Comparison of ENCODE assay signal across 8 cellular contexts in the genomic region with DNA sequence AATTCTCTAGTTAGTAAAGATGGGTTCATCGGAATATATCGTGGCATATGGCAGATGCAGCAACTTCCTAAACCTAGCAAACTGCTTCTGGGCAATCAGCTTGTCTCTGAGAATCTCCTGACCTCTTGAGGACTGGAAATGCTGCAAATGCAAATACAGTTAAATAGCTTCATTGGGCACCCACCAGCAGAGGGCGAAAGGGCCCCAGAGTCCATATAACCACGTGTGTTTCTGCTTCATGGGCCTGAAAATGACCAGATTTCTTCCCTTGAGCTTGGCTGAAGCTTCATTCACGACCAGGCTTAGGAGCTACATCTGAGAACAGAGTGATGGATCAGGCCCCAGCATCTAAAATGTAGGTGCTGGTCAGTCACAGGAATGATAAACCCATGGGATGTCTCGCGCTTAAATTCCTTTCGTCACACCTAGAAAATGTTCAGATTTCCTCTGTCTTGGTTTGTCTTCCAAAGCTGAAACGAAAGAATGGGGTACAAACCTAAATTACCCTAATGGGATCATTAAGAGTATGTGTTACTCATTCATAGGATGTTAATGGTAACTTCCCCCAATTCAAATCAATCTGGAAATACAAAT.
DNase-seq lines count a peak whose midpoint lies in the region; ATAC-seq and TF ChIP-seq lines count a peak whose summit lies in the region.

No MANE protein-coding gene starts in this region.

- no peak for TF ChIP-seq CTCF in CD14-positive monocyte (IDR thresholded peaks at IDR 0.05)

- DNase-seq in activated CD4-positive, alpha-beta T cell treated with anti-CD3 and anti-CD28 coated beads for 36 hours, result peak; percentile 65
- DNase-seq in activated CD4-positive, alpha-beta T cell treated with anti-CD3 and anti-CD28 coated beads for 1 hour, result no peak
- DNase-seq in NCI-H1092 treated with DMSO at 0.1 percent for 48 hours (lab: John Stamatoyannopoulos, UW) (peak; percentile 44), left cardiac atrium (peak; percentile 39), CD14-positive monocyte (ENCODE audit: low spot score) (no peak), epidermal melanocyte (ENCODE audit: insufficient read length, low spot score) (no peak)
- DNase-seq in activated CD4-positive, alpha-beta T cell treated with anti-CD3 and anti-CD28 coated beads for 48 hours, result peak; percentile 45
- DNase-seq in stimulated activated CD4-positive, alpha-beta T cell treated with anti-CD3 and anti-CD28 coated beads, Interleukin-4, amount 100 ng/mL, for 1 hour, result peak; percentile 31

- H3K4me3 Mint-ChIP-seq in activated CD4-positive, alpha-beta T cell treated with anti-CD3 and anti-CD28 coated beads for 36 hours, result no peak overlapping the region
- no peak overlapping the region for H3K4me3 Mint-ChIP-seq in CD14-positive monocyte

- H3K36me3 Mint-ChIP-seq in activated CD4-positive, alpha-beta T cell treated with anti-CD3 and anti-CD28 coated beads for 36 hours (ENCODE audit: low read depth), result no peaks in the 10 kb centered on the region
- no peaks in the 10 kb centered on the region for H3K36me3 Mint-ChIP-seq in CD14-positive monocyte

- intact Hi-C loops in activated CD4-positive, alpha-beta T cell treated with anti-CD3 and anti-CD28 coated beads for 36 hours (cut with DNase I, micrococcal nuclease), result loop anchor here (1.0 to 2.0 kb wide), 2 partner anchors 90 to 596 kb away; no protein-coding TSS in a partner anchor
- intact Hi-C loops in left cardiac atrium (cut with DNase I) (loop anchor here (5.0 to 10.0 kb wide), 2 partner anchors 90 to 598 kb away; no protein-coding TSS in a partner anchor), CD14-positive monocyte (cut with micrococcal nuclease) (no loop called here)

- H3K9me3 Mint-ChIP-seq in activated CD4-positive, alpha-beta T cell treated with anti-CD3 and anti-CD28 coated beads for 36 hours (ENCODE audit: low read depth), result no peaks in the 10 kb centered on the region
- H3K9me3 Mint-ChIP-seq in CD14-positive monocyte, result peaks cover 0 to 11% (median 0%) of the 10 kb centered on the region in 7 donors

- H3K27me3 Mint-ChIP-seq in activated CD4-positive, alpha-beta T cell treated with anti-CD3 and anti-CD28 coated beads for 36 hours, result peaks cover 2% of the 10 kb centered on the region
- H3K27me3 Mint-ChIP-seq in CD14-positive monocyte (ENCODE audit: low read depth in 3 of 3), result peaks cover 0 to 4% (median 4%) of the 10 kb centered on the region in 3 donors

- POLR2A ChIA-PET in activated CD4-positive, alpha-beta T cell treated with anti-CD3 and anti-CD28 coated beads for 36 hours (lab: Charles Lee), result interaction anchor here (0.7 kb wide), 1 partner anchor 243 kb away, joined by 3 read pairs; no protein-coding TSS in a partner anchor

- no peak overlapping the region for H3K27ac Mint-ChIP-seq in activated CD4-positive, alpha-beta T cell treated with anti-CD3 and anti-CD28 coated beads for 36 hours
- H3K27ac Mint-ChIP-seq in CD14-positive monocyte, result no peak overlapping the region

- CTCF ChIA-PET in activated CD4-positive, alpha-beta T cell treated with anti-CD3 and anti-CD28 coated beads for 36 hours (lab: Charles Lee), result interaction anchor here (0.7 to 1.6 kb wide), 8 partner anchors 8 to 597 kb away, joined by 3 to 5 read pairs (median 4); no protein-coding TSS in a partner anchor

- H3K4me1 Mint-ChIP-seq in activated CD4-positive, alpha-beta T cell treated with anti-CD3 and anti-CD28 coated beads for 36 hours, result peaks cover 3% of the 10 kb centered on the region
- H3K4me1 Mint-ChIP-seq in CD14-positive monocyte, result no peaks in the 10 kb centered on the region

- no peak for ATAC-seq in activated CD4-positive, alpha-beta T cell treated with anti-CD3 and anti-CD28 coated beads for 36 hours
- peak in 1 of 2 donors; percentile 38 for ATAC-seq in left cardiac atrium

Comparison
In these comparisons a context has a peak if more than half of its experiments do, and no peak if none do; other contexts are left out.
1. DNase-seq: peak in activated CD4-positive, alpha-beta T cell treated with anti-CD3 and anti-CD28 coated beads for 36 hours (single experiment), NCI-H1092 treated with DMSO at 0.1 percent for 48 hours (single experiment), activated CD4-positive, alpha-beta T cell treated with anti-CD3 and anti-CD28 coated beads for 48 hours (single experiment), left cardiac atrium (single experiment) and stimulated activated CD4-positive, alpha-beta T cell treated with anti-CD3 and anti-CD28 coated beads, Interleukin-4, amount 100 ng/mL, for 1 hour (single experiment); none in activated CD4-positive, alpha-beta T cell treated with anti-CD3 and anti-CD28 coated beads for 1 hour (single experiment), CD14-positive monocyte (single experiment) and epidermal melanocyte (single experiment).
2. intact Hi-C loops: an anchor here in activated CD4-positive, alpha-beta T cell treated with anti-CD3 and anti-CD28 coated beads for 36 hours (1.0 to 2.0 kb wide) and left cardiac atrium (5.0 to 10.0 kb wide); none called in CD14-positive monocyte.